12 cellular contexts compared by ENCODE assay signal in genomic region chr6:135853227-135853626, GRCh38. TPM values are rescaled to one million over a fixed set of nuclear protein-coding genes. Genes with fewer than 3 reads are reported as not detected.
DNase-seq lines count a peak whose midpoint lies in the region; ATAC-seq, FAIRE-seq and TF ChIP-seq lines count a peak whose summit lies in the region.
"Had no signal": no experiment of that assay in that cellular context is flagged by ENCODE, and none has a peak within 500 bp of the region (broad histone marks: within the 10 kb centered on the region; RNA-seq: fewer than 3 reads in every experiment).

No MANE protein-coding gene starts in this region.

- H3K4me1 Mint-ChIP-seq in activated naive CD8-positive, alpha-beta T cell treated with anti-CD3 and anti-CD28 coated beads for 36 hours: peaks cover 25% of the 10 kb centered on the region

- H3K36me3 Mint-ChIP-seq in activated naive CD8-positive, alpha-beta T cell treated with anti-CD3 and anti-CD28 coated beads for 36 hours: peaks cover 2% of the 10 kb centered on the region

- no peaks in the 10 kb centered on the region for H3K36me3 ChIP-seq in right atrium auricular region
- H3K36me3 ChIP-seq in small intestine (ENCODE audit: control insufficient read depth in 2 of 2, insufficient read depth in 2 of 2, low read length in 2 of 2): no peaks in the 10 kb centered on the region
- H3K36me3 ChIP-seq: prostate gland had no signal

- no peak overlapping the region for H3K27ac Mint-ChIP-seq in activated naive CD8-positive, alpha-beta T cell treated with anti-CD3 and anti-CD28 coated beads for 36 hours

- DNase-seq in LHCN-M2 (ENCODE audit: low read depth) (peak; percentile 23), right atrium auricular region (ENCODE audit: low spot score) (no peak), small intestine (peak; percentile 37), NCI-H526 (lab: John Stamatoyannopoulos, UW) (no peak)
- no peak for DNase-seq in activated naive CD8-positive, alpha-beta T cell treated with anti-CD3 and anti-CD28 coated beads for 36 hours
- no peak for DNase-seq in activated effector memory CD4-positive, alpha-beta T cell treated with Interleukin-2 at 50 U/mL for 16 hours
- DNase-seq: T-helper 9 cell had no signal

- H3K9me3 Mint-ChIP-seq in activated naive CD8-positive, alpha-beta T cell treated with anti-CD3 and anti-CD28 coated beads for 36 hours: no peaks in the 10 kb centered on the region

- ATAC-seq in HG02973 (IDR thresholded peaks at IDR 0.05; ENCODE audit: unreplicated experiment) (no peak), GM18520 (IDR thresholded peaks at IDR 0.05; ENCODE audit: unreplicated experiment) (no peak)
- ATAC-seq: GM12878 had no signal

- H3K27me3 Mint-ChIP-seq in activated naive CD8-positive, alpha-beta T cell treated with anti-CD3 and anti-CD28 coated beads for 36 hours: no peaks in the 10 kb centered on the region

- H3K4me3 ChIP-seq in right atrium auricular region: peak overlapping the region; percentile 6 to 39
- no peak overlapping the region for H3K4me3 ChIP-seq in small intestine (ENCODE audit: low read depth in 1 of 2, low read length in 2 of 2)
- H3K4me3 ChIP-seq: GM12878, prostate gland had no signal

- H3K27ac ChIP-seq in right atrium auricular region (peak overlapping the region in 1 of 2 donors; percentile 56), small intestine (ENCODE audit: low read depth in 1 of 2, low read length in 1 of 2) (no peak overlapping the region)
- H3K27ac ChIP-seq: prostate gland had no signal

- TF ChIP-seq CTCF in right atrium auricular region (IDR thresholded peaks at IDR 0.05): no peak

- WGBS in small intestine, 3 donors: 12 to 33% (median 29%) methylated on average over 5 of the region's 5 CpGs

- H3K4me1 ChIP-seq in right atrium auricular region (peaks cover 0 to 24% of the 10 kb centered on the region in 2 donors), small intestine (ENCODE audit: control insufficient read depth in 2 of 2, insufficient read depth in 1 of 2, low read depth in 1 of 2, low read length in 1 of 2) (no peaks in the 10 kb centered on the region)
- H3K4me1 ChIP-seq: prostate gland had no signal

- H3K27me3 ChIP-seq in right atrium auricular region (no peaks in the 10 kb centered on the region), small intestine (ENCODE audit: control insufficient read depth in 2 of 2, insufficient read depth in 2 of 2, low read length in 2 of 2) (no peaks in the 10 kb centered on the region)

- FAIRE-seq in small intestine (lab: Jason Lieb, UNC): no peak
- FAIRE-seq: GM12878, H1 had no signal

- peak overlapping the region; percentile 32 for H3K4me3 Mint-ChIP-seq in activated naive CD8-positive, alpha-beta T cell treated with anti-CD3 and anti-CD28 coated beads for 36 hours

- H3K9me3 ChIP-seq in right atrium auricular region (no peaks in the 10 kb centered on the region), small intestine (ENCODE audit: control insufficient read depth, low read depth) (no peaks in the 10 kb centered on the region)
- H3K9me3 ChIP-seq: prostate gland had no signal

RNA-seq across cellular contexts. Expression of gene PDE7B, which starts 1.7 kb away (rescaled TPM):
- 1.2 and 1.5 TPM in 2 replicates for total RNA-seq in LHCN-M2 (2014; rRNA removed)
- 0.15 TPM for polyA plus RNA-seq in LHCN-M2 (2012)
- total RNA-seq in activated naive CD8-positive, alpha-beta T cell treated with anti-CD3 and anti-CD28 coated beads for 36 hours: under 1 TPM; 0.50 to 0.54 TPM
- total RNA-seq in right atrium auricular region: 10 to 100 TPM in 1 of 2 donors, 1 to 10 TPM in 1; 9.0 to 11.2 TPM
- 1 to 10 TPM in 2 of 3 donors, under 1 TPM in 1; 0.22 to 1.4 (median 1.3) TPM for polyA plus RNA-seq in small intestine
- total RNA-seq: GM12878, H1 had no signal
- polyA plus RNA-seq: GM12878, H1 had no signal

Comparison
In these comparisons a context has a peak if more than half of its experiments do, and no peak if none do; other contexts are left out.
1. DNase-seq: peak in LHCN-M2 (single experiment) and small intestine (single experiment); none in activated naive CD8-positive, alpha-beta T cell treated with anti-CD3 and anti-CD28 coated beads for 36 hours (single experiment), right atrium auricular region (single experiment), activated effector memory CD4-positive, alpha-beta T cell treated with Interleukin-2 at 50 U/mL for 16 hours (single experiment) and NCI-H526 (0 of 2).
2. H3K4me3 ChIP-seq: peak in right atrium auricular region (2 of 2); none in small intestine (0 of 2).